Comparison of ENCODE assay signal across 21 cellular contexts in genomic region chr15:78280289-78281072, GRCh38. TPM values are rescaled to one million over a fixed set of nuclear protein-coding genes. Genes with fewer than 3 reads are reported as not detected.
DNase-seq lines count a peak whose midpoint lies in the region; ATAC-seq lines count a peak whose summit lies in the region.
"Had no signal": no experiment of that assay in that cellular context is flagged by ENCODE, and none has a peak within 500 bp of the region (broad histone marks: within the 10 kb centered on the region; RNA-seq: fewer than 3 reads in every experiment).

No MANE protein-coding gene starts in this region.

- H3K27me3 Mint-ChIP-seq in stimulated activated naive CD8-positive, alpha-beta T cell treated with anti-CD3 and anti-CD28 coated beads, Interleukin-15, amount 100 ng/mL, for 72 hours: no peaks in the 10 kb centered on the region
- no peaks in the 10 kb centered on the region for H3K27me3 Mint-ChIP-seq in stimulated activated naive CD8-positive, alpha-beta T cell treated with anti-CD3 and anti-CD28 coated beads, Interleukin-15, Interleukin-2, amounts not matched to agents 100 ng/mL and 50 ng/mL, for 24 hours
- H3K27me3 Mint-ChIP-seq: B cell had no signal

- no peaks in the 10 kb centered on the region for H3K4me1 Mint-ChIP-seq in stimulated activated naive CD8-positive, alpha-beta T cell treated with anti-CD3 and anti-CD28 coated beads, Interleukin-15, amount 100 ng/mL, for 72 hours
- H3K4me1 Mint-ChIP-seq in stimulated activated naive CD8-positive, alpha-beta T cell treated with anti-CD3 and anti-CD28 coated beads, Interleukin-15, Interleukin-2, amounts not matched to agents 100 ng/mL and 50 ng/mL, for 24 hours (ENCODE audit: low read depth): peaks cover 6% of the 10 kb centered on the region
- H3K4me1 Mint-ChIP-seq: B cell had no signal

- H3K9me3 Mint-ChIP-seq in stimulated activated naive CD8-positive, alpha-beta T cell treated with anti-CD3 and anti-CD28 coated beads, Interleukin-15, amount 100 ng/mL, for 72 hours: no peaks in the 10 kb centered on the region
- H3K9me3 Mint-ChIP-seq in stimulated activated naive CD8-positive, alpha-beta T cell treated with anti-CD3 and anti-CD28 coated beads, Interleukin-15, Interleukin-2, amounts not matched to agents 100 ng/mL and 50 ng/mL, for 24 hours: no peaks in the 10 kb centered on the region
- H3K9me3 Mint-ChIP-seq: CD14-positive monocyte had no signal

- peaks cover 56% of the 10 kb centered on the region for H3K36me3 Mint-ChIP-seq in stimulated activated naive CD8-positive, alpha-beta T cell treated with anti-CD3 and anti-CD28 coated beads, Interleukin-15, Interleukin-2, amounts not matched to agents 100 ng/mL and 50 ng/mL, for 24 hours (ENCODE audit: low read depth)

- DNase-seq in stimulated activated naive CD8-positive, alpha-beta T cell treated with anti-CD3 and anti-CD28 coated beads, Interleukin-15, Interleukin-2, amounts not matched to agents 100 U/mL and 50 U/mL, for 24 hours: no peak
- no peak for DNase-seq in stimulated activated naive CD8-positive, alpha-beta T cell treated with anti-CD3 and anti-CD28 coated beads, Interleukin-15, amount 100 ng/mL, for 72 hours
- DNase-seq in RPMI7951 (ENCODE audit: low read depth): peak; percentile 23
- peak; percentile 27 for DNase-seq in fibroblast of peridontal ligament (ENCODE audit: extremely low read depth)
- no peak for DNase-seq in T-helper 9 cell
- no peak for DNase-seq in NCI-H187 treated with DMSO at 0.1 percent for 48 hours (lab: John Stamatoyannopoulos, UW)
- DNase-seq: DMS53, KG1, NCI-H1092 treated with DMSO at 0.1 percent for 48 hours, NCI-H1436 treated with DMSO at 0.1 percent for 48 hours, NCI-H2029, NCI-H2227 treated with DMSO at 0.1 percent for 48 hours, NCI-H510A treated with DMSO at 0.1 percent for 48 hours, NCI-H748 treated with DMSO at 0.1 percent for 48 hours had no signal

- H3K27ac Mint-ChIP-seq in stimulated activated naive CD8-positive, alpha-beta T cell treated with anti-CD3 and anti-CD28 coated beads, Interleukin-15, amount 100 ng/mL, for 72 hours: no peak overlapping the region
- peak overlapping the region; percentile 16 for H3K27ac Mint-ChIP-seq in stimulated activated naive CD8-positive, alpha-beta T cell treated with anti-CD3 and anti-CD28 coated beads, Interleukin-15, Interleukin-2, amounts not matched to agents 100 ng/mL and 50 ng/mL, for 24 hours
- H3K27ac Mint-ChIP-seq: B cell had no signal

- no peak overlapping the region for H3K4me3 Mint-ChIP-seq in stimulated activated naive CD8-positive, alpha-beta T cell treated with anti-CD3 and anti-CD28 coated beads, Interleukin-15, amount 100 ng/mL, for 72 hours
- H3K4me3 Mint-ChIP-seq in stimulated activated naive CD8-positive, alpha-beta T cell treated with anti-CD3 and anti-CD28 coated beads, Interleukin-15, Interleukin-2, amounts not matched to agents 100 ng/mL and 50 ng/mL, for 24 hours: no peak overlapping the region
- H3K4me3 Mint-ChIP-seq: B cell, CD14-positive monocyte had no signal

- ATAC-seq in stimulated activated naive CD8-positive, alpha-beta T cell treated with anti-CD3 and anti-CD28 coated beads, Interleukin-15, Interleukin-2, amounts not matched to agents 100 U/mL and 50 U/mL, for 24 hours: peak; percentile 65
- no peak for ATAC-seq in stimulated activated naive CD8-positive, alpha-beta T cell treated with anti-CD3 and anti-CD28 coated beads, Interleukin-15, amount 100 ng/mL, for 72 hours
- no peak for ATAC-seq in HG03342 (IDR thresholded peaks at IDR 0.05; ENCODE audit: unreplicated experiment)
- ATAC-seq: A549, Panc1 had no signal

RNA-seq across cellular contexts. Expression of gene DNAJA4, which starts 16.1 kb away (rescaled TPM):
- total RNA-seq in RPMI7951 (2014; rRNA removed; shearing (Covaris generic)): 0.59 and 1.6 TPM in 2 replicates
- total RNA-seq: HT1080 had no signal

RNA-seq across cellular contexts. Expression of gene SKIC8, which starts 18.9 kb away (rescaled TPM):
- 130 and 132 TPM in 2 replicates for total RNA-seq in RPMI7951 (2014; rRNA removed; shearing (Covaris generic))

RNA-seq across cellular contexts. Expression of gene ACSBG1, which starts 46.1 kb away (rescaled TPM):
- total RNA-seq in RPMI7951 (2014; rRNA removed; shearing (Covaris generic)): 0.24 and 0.49 TPM in 2 replicates

RNA-seq across cellular contexts. Expression of gene CRABP1, which starts 59.7 kb away (rescaled TPM):
- total RNA-seq in RPMI7951 (2014; rRNA removed; shearing (Covaris generic)): 0.29 TPM in 1 of 2 replicates, not detected in the other
- total RNA-seq: B cell, HT1080 had no signal

Comparison
In these comparisons a context has a peak if more than half of its experiments do, and no peak if none do; other contexts are left out.
1. DNase-seq: peak in RPMI7951 (single experiment) and fibroblast of peridontal ligament (single experiment); none in stimulated activated naive CD8-positive, alpha-beta T cell treated with anti-CD3 and anti-CD28 coated beads, Interleukin-15, Interleukin-2, amounts not matched to agents 100 U/mL and 50 U/mL, for 24 hours (single experiment), stimulated activated naive CD8-positive, alpha-beta T cell treated with anti-CD3 and anti-CD28 coated beads, Interleukin-15, amount 100 ng/mL, for 72 hours (0 of 2), T-helper 9 cell (single experiment) and NCI-H187 treated with DMSO at 0.1 percent for 48 hours (single experiment).